Comparison of ENCODE assay signal across 1 cellular context in genomic region chr1:227318852-227319607, GRCh38.
TF ChIP-seq lines count a peak whose summit lies in the region.

No MANE protein-coding gene starts in this region.

TF ChIP-seq in HEK293, 187 proteins besides CTCF, POLR2A, EP300 and RAD21 (continued from another document and continues in another):
- TF ChIP-seq ZNF148 (tag by site-specific recombination; IDR thresholded peaks at IDR 0.05; ENCODE audit: borderline replicate concordance) (no peak), ZNF654 (tag by site-specific recombination; IDR thresholded peaks at IDR 0.05; ENCODE audit: low read depth) (no peak), SCRT1 (tag by site-specific recombination; IDR thresholded peaks at IDR 0.05; ENCODE audit: borderline replicate concordance) (peak; percentile 51; the same call in 1 of the 2 replicates), KLF8 (tag by site-specific recombination; IDR thresholded peaks at IDR 0.05) (peak; percentile 20; the same call in 1 of the 2 replicates), KLF7 (tag by site-specific recombination; IDR thresholded peaks at IDR 0.05; ENCODE audit: borderline replicate concordance) (no peak; the same call in 1 of the 2 replicates), KLF10 (tag by site-specific recombination; IDR thresholded peaks at IDR 0.05) (no peak), HOXA7 (CRISPR knock-in tag; IDR thresholded peaks at IDR 0.05; ENCODE audit: borderline replicate concordance) (no peak), OVOL3 (tag by site-specific recombination; IDR thresholded peaks at IDR 0.05) (no peak), ZNF677 (tag by site-specific recombination; IDR thresholded peaks at IDR 0.05) (no peak), TCF7L2 (IDR thresholded peaks at IDR 0.05; ENCODE audit: borderline replicate concordance, low read depth, low read length) (no peak), REST (tag by site-specific recombination; IDR thresholded peaks at IDR 0.05) (peak; percentile 14; the same call in 1 of the 2 replicates), ZFHX2 (tag by site-specific recombination; conservative IDR thresholded peaks at IDR 0.05) (no peak), ZBTB17 (tag by site-specific recombination; IDR thresholded peaks at IDR 0.05) (peak; percentile 91), ZNF692 (tag by site-specific recombination; IDR thresholded peaks at IDR 0.05) (peak; percentile 9), ZNF302 (tag by site-specific recombination; IDR thresholded peaks at IDR 0.05; ENCODE audit: low read depth) (no peak), PRDM10 (tag by site-specific recombination; IDR thresholded peaks at IDR 0.05) (peak; percentile 90), IKZF3 (tag by site-specific recombination; IDR thresholded peaks at IDR 0.05) (peak; percentile 79), KLF1 (tag by site-specific recombination; IDR thresholded peaks at IDR 0.05) (no peak), SETDB1 (IDR thresholded peaks at IDR 0.05; ENCODE audit: insufficient read length, low read length) (no peak), ZNF18 (tag by site-specific recombination; IDR thresholded peaks at IDR 0.05) (0 out of 2 replicates have a peak, but pooled peaks have one; percentile 9), TRIM28 (IDR thresholded peaks at IDR 0.05; ENCODE audit: borderline replicate concordance, low read length) (peak; percentile 35; the same call in 1 of the 2 replicates), TSHZ1 (tag by site-specific recombination; IDR thresholded peaks at IDR 0.05; ENCODE audit: borderline replicate concordance) (no peak), ZNF2 (tag by site-specific recombination; IDR thresholded peaks at IDR 0.05) (peak; percentile 34; the same call in 1 of the 2 replicates), ZNF433 (tag by site-specific recombination; IDR thresholded peaks at IDR 0.05; ENCODE audit: low read depth) (no peak), ZNF157 (tag by site-specific recombination; IDR thresholded peaks at IDR 0.05) (0 out of 2 replicates have a peak, but pooled peaks have one; percentile 10), ZNF514 (tag by site-specific recombination; IDR thresholded peaks at IDR 0.05) (no peak), ZNF214 (tag by site-specific recombination; IDR thresholded peaks at IDR 0.05; ENCODE audit: borderline replicate concordance) (no peak), ZNF221 (tag by site-specific recombination; IDR thresholded peaks at IDR 0.05; ENCODE audit: borderline replicate concordance) (no peak), ZNF449 (tag by site-specific recombination; IDR thresholded peaks at IDR 0.05) (peak; percentile 72; the same call in 1 of the 2 replicates), ZNF777 (tag by site-specific recombination; IDR thresholded peaks at IDR 0.05; ENCODE audit: borderline replicate concordance) (no peak), ZNF580 (tag by site-specific recombination; IDR thresholded peaks at IDR 0.05) (no peak; the same call in 1 of the 2 replicates), ZNF585B (tag by site-specific recombination; IDR thresholded peaks at IDR 0.05) (no peak), ZNF529 (tag by site-specific recombination; IDR thresholded peaks at IDR 0.05; ENCODE audit: insufficient replicate concordance) (no peak), ZNF670 (tag by site-specific recombination; IDR thresholded peaks at IDR 0.05; ENCODE audit: low read depth) (no peak), ZBTB21 (tag by site-specific recombination; IDR thresholded peaks at IDR 0.05) (0 out of 2 replicates have a peak, but pooled peaks have one; percentile 27), PRDM1 (tag by site-specific recombination; IDR thresholded peaks at IDR 0.05) (no peak), ZBTB1 (tag by site-specific recombination; IDR thresholded peaks at IDR 0.05) (no peak), MEIS1 (CRISPR knock-in tag; IDR thresholded peaks at IDR 0.05; ENCODE audit: borderline replicate concordance) (no peak), ZNF513 (tag by site-specific recombination; IDR thresholded peaks at IDR 0.05) (peak; percentile 41; the same call in 1 of the 2 replicates), ZNF660 (tag by site-specific recombination; IDR thresholded peaks at IDR 0.05) (peak; percentile 15; the same call in 1 of the 2 replicates), ZNF292 (tag by site-specific recombination; IDR thresholded peaks at IDR 0.05; ENCODE audit: borderline replicate concordance, low read depth) (no peak)
